In the genomic region with DNA sequence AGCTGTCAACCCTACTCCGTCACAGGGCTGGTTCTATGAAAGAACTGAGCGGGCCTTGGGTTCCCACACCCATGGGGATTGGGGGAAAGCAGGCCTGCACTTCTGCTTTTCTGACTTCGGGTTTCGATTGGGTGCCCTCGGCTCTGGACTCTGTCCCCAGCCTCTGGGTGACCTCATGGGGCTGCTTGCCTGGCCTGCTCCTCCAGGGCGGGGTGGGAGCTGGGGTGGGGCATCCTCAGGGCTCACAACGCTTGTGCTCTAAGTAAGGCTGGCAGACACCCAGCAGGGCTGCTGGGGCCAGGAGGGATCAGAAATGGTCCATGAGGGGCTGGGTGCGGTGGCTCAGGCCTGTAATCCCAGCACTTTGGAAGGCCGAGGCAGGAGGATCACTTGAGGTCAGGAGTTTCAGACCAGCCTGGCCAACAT, we compare ENCODE assay signal across 1 cellular context.
TF ChIP-seq lines count a peak whose summit lies in the region.

No MANE protein-coding gene starts in this region.

TF ChIP-seq in HepG2, 621 proteins besides CTCF, POLR2A, EP300 and RAD21 (continued from another document and continues in another):
- TF ChIP-seq, protein P1, sequence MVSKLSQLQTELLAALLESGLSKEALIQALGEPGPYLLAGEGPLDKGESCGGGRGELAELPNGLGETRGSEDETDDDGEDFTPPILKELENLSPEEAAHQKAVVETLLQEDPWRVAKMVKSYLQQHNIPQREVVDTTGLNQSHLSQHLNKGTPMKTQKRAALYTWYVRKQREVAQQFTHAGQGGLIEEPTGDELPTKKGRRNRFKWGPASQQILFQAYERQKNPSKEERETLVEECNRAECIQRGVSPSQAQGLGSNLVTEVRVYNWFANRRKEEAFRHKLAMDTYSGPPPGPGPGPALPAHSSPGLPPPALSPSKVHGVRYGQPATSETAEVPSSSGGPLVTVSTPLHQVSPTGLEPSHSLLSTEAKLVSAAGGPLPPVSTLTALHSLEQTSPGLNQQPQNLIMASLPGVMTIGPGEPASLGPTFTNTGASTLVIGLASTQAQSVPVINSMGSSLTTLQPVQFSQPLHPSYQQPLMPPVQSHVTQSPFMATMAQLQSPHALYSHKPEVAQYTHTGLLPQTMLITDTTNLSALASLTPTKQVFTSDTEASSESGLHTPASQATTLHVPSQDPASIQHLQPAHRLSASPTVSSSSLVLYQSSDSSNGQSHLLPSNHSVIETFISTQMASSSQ (IDR thresholded peaks at IDR 0.05; ENCODE audit: low read depth) = no peak
- TF ChIP-seq, protein P1 (CRISPR knock-in tag; IDR thresholded peaks at IDR 0.05; ENCODE audit: borderline replicate concordance) = no peak
- TF ChIP-seq BCL6 (CRISPR knock-in tag; IDR thresholded peaks at IDR 0.05) (no peak), MAFG (CRISPR knock-in tag; IDR thresholded peaks at IDR 0.05) (no peak), NFYC (CRISPR knock-in tag; IDR thresholded peaks at IDR 0.05) (no peak), ZBTB20 (CRISPR knock-in tag; IDR thresholded peaks at IDR 0.05; ENCODE audit: borderline replicate concordance, low read depth) (no peak), HNF4G (IDR thresholded peaks at IDR 0.05; ENCODE audit: borderline replicate concordance, low read depth, low read length) (peak; percentile 49), HNF4G (CRISPR knock-in tag; IDR thresholded peaks at IDR 0.05; ENCODE audit: borderline replicate concordance, low read depth) (no peak), STAT5B (CRISPR knock-in tag; IDR thresholded peaks at IDR 0.05) (no peak), KMT2A (CRISPR knock-in tag; IDR thresholded peaks at IDR 0.05) (no peak), ZSCAN21 (CRISPR knock-in tag; IDR thresholded peaks at IDR 0.05; ENCODE audit: borderline replicate concordance) (no peak), ADNP (CRISPR knock-in tag; IDR thresholded peaks at IDR 0.05) (no peak), RXRB (CRISPR knock-in tag; IDR thresholded peaks at IDR 0.05; ENCODE audit: borderline replicate concordance) (peak; percentile 50; the same call in 1 of the 2 replicates), SP5 (CRISPR knock-in tag; IDR thresholded peaks at IDR 0.05; ENCODE audit: borderline replicate concordance, low read depth) (no peak), MAZ (IDR thresholded peaks at IDR 0.05; ENCODE audit: borderline replicate concordance, low read depth, low read length) (0 out of 2 replicates have a peak, but pooled peaks have one; percentile 42), MAZ (CRISPR knock-in tag; IDR thresholded peaks at IDR 0.05; ENCODE audit: low read depth) (no peak), ZNF224 (CRISPR knock-in tag; IDR thresholded peaks at IDR 0.05) (no peak), CHCHD3 (CRISPR knock-in tag; IDR thresholded peaks at IDR 0.05) (no peak), ZNF879 (CRISPR knock-in tag; IDR thresholded peaks at IDR 0.05) (no peak), ZNF225 (CRISPR knock-in tag; IDR thresholded peaks at IDR 0.05) (no peak), BRD4 (CRISPR knock-in tag; IDR thresholded peaks at IDR 0.05) (no peak), SOX5 (CRISPR knock-in tag; IDR thresholded peaks at IDR 0.05; ENCODE audit: borderline replicate concordance) (no peak), HHEX (CRISPR knock-in tag; IDR thresholded peaks at IDR 0.05) (no peak), SCMH1 (CRISPR knock-in tag; IDR thresholded peaks at IDR 0.05; ENCODE audit: borderline replicate concordance) (no peak), DNMT3B (CRISPR knock-in tag; conservative IDR thresholded peaks at IDR 0.05) (no peak), ARNT2 (CRISPR knock-in tag; IDR thresholded peaks at IDR 0.05; ENCODE audit: low read depth) (no peak)
- TF ChIP-seq, protein P2, sequence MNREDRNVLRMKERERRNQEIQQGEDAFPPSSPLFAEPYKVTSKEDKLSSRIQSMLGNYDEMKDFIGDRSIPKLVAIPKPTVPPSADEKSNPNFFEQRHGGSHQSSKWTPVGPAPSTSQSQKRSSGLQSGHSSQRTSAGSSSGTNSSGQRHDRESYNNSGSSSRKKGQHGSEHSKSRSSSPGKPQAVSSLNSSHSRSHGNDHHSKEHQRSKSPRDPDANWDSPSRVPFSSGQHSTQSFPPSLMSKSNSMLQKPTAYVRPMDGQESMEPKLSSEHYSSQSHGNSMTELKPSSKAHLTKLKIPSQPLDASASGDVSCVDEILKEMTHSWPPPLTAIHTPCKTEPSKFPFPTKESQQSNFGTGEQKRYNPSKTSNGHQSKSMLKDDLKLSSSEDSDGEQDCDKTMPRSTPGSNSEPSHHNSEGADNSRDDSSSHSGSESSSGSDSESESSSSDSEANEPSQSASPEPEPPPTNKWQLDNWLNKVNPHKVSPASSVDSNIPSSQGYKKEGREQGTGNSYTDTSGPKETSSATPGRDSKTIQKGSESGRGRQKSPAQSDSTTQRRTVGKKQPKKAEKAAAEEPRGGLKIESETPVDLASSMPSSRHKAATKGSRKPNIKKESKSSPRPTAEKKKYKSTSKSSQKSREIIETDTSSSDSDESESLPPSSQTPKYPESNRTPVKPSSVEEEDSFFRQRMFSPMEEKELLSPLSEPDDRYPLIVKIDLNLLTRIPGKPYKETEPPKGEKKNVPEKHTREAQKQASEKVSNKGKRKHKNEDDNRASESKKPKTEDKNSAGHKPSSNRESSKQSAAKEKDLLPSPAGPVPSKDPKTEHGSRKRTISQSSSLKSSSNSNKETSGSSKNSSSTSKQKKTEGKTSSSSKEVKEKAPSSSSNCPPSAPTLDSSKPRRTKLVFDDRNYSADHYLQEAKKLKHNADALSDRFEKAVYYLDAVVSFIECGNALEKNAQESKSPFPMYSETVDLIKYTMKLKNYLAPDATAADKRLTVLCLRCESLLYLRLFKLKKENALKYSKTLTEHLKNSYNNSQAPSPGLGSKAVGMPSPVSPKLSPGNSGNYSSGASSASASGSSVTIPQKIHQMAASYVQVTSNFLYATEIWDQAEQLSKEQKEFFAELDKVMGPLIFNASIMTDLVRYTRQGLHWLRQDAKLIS (CRISPR knock-in tag; IDR thresholded peaks at IDR 0.05) = no peak
- TF ChIP-seq, protein P3, sequence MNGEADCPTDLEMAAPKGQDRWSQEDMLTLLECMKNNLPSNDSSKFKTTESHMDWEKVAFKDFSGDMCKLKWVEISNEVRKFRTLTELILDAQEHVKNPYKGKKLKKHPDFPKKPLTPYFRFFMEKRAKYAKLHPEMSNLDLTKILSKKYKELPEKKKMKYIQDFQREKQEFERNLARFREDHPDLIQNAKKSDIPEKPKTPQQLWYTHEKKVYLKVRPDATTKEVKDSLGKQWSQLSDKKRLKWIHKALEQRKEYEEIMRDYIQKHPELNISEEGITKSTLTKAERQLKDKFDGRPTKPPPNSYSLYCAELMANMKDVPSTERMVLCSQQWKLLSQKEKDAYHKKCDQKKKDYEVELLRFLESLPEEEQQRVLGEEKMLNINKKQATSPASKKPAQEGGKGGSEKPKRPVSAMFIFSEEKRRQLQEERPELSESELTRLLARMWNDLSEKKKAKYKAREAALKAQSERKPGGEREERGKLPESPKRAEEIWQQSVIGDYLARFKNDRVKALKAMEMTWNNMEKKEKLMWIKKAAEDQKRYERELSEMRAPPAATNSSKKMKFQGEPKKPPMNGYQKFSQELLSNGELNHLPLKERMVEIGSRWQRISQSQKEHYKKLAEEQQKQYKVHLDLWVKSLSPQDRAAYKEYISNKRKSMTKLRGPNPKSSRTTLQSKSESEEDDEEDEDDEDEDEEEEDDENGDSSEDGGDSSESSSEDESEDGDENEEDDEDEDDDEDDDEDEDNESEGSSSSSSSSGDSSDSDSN (CRISPR knock-in tag; IDR thresholded peaks at IDR 0.05) = peak; percentile 19; the same call in 1 of the 2 replicates
- TF ChIP-seq, protein P4, sequence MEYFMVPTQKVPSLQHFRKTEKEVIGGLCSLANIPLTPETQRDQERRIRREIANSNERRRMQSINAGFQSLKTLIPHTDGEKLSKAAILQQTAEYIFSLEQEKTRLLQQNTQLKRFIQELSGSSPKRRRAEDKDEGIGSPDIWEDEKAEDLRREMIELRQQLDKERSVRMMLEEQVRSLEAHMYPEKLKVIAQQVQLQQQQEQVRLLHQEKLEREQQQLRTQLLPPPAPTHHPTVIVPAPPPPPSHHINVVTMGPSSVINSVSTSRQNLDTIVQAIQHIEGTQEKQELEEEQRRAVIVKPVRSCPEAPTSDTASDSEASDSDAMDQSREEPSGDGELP (IDR thresholded peaks at IDR 0.05; ENCODE audit: borderline replicate concordance, low read depth) = no peak
- TF ChIP-seq, protein P5, sequence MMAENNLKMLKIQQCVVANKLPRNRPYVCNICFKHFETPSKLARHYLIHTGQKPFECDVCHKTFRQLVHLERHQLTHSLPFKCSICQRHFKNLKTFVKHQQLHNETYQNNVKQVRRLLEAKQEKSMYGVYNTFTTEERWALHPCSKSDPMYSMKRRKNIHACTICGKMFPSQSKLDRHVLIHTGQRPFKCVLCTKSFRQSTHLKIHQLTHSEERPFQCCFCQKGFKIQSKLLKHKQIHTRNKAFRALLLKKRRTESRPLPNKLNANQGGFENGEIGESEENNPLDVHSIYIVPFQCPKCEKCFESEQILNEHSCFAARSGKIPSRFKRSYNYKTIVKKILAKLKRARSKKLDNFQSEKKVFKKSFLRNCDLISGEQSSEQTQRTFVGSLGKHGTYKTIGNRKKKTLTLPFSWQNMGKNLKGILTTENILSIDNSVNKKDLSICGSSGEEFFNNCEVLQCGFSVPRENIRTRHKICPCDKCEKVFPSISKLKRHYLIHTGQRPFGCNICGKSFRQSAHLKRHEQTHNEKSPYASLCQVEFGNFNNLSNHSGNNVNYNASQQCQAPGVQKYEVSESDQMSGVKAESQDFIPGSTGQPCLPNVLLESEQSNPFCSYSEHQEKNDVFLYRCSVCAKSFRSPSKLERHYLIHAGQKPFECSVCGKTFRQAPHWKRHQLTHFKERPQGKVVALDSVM (CRISPR knock-in tag; IDR thresholded peaks at IDR 0.05) = no peak
- TF ChIP-seq, protein P6, sequence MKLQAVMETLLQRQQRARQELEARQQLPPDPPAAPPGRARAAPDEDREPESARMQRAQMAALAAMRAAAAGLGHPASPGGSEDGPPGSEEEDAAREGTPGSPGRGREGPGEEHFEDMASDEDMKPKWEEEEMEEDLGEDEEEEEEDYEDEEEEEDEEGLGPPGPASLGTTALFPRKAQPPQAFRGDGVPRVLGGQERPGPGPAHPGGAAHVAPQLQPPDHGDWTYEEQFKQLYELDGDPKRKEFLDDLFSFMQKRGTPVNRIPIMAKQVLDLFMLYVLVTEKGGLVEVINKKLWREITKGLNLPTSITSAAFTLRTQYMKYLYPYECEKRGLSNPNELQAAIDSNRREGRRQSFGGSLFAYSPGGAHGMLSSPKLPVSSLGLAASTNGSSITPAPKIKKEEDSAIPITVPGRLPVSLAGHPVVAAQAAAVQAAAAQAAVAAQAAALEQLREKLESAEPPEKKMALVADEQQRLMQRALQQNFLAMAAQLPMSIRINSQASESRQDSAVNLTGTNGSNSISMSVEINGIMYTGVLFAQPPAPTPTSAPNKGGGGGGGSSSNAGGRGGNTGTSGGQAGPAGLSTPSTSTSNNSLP (IDR thresholded peaks at IDR 0.05; ENCODE audit: low read depth, low read length) = no peak
- TF ChIP-seq, protein P7, sequence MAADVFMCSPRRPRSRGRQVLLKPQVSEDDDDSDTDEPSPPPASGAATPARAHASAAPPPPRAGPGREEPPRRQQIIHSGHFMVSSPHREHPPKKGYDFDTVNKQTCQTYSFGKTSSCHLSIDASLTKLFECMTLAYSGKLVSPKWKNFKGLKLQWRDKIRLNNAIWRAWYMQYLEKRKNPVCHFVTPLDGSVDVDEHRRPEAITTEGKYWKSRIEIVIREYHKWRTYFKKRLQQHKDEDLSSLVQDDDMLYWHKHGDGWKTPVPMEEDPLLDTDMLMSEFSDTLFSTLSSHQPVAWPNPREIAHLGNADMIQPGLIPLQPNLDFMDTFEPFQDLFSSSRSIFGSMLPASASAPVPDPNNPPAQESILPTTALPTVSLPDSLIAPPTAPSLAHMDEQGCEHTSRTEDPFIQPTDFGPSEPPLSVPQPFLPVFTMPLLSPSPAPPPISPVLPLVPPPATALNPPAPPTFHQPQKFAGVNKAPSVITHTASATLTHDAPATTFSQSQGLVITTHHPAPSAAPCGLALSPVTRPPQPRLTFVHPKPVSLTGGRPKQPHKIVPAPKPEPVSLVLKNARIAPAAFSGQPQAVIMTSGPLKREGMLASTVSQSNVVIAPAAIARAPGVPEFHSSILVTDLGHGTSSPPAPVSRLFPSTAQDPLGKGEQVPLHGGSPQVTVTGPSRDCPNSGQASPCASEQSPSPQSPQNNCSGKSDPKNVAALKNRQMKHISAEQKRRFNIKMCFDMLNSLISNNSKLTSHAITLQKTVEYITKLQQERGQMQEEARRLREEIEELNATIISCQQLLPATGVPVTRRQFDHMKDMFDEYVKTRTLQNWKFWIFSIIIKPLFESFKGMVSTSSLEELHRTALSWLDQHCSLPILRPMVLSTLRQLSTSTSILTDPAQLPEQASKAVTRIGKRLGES (CRISPR knock-in tag; IDR thresholded peaks at IDR 0.05; ENCODE audit: borderline replicate concordance) = no peak
- TF ChIP-seq, protein P8, sequence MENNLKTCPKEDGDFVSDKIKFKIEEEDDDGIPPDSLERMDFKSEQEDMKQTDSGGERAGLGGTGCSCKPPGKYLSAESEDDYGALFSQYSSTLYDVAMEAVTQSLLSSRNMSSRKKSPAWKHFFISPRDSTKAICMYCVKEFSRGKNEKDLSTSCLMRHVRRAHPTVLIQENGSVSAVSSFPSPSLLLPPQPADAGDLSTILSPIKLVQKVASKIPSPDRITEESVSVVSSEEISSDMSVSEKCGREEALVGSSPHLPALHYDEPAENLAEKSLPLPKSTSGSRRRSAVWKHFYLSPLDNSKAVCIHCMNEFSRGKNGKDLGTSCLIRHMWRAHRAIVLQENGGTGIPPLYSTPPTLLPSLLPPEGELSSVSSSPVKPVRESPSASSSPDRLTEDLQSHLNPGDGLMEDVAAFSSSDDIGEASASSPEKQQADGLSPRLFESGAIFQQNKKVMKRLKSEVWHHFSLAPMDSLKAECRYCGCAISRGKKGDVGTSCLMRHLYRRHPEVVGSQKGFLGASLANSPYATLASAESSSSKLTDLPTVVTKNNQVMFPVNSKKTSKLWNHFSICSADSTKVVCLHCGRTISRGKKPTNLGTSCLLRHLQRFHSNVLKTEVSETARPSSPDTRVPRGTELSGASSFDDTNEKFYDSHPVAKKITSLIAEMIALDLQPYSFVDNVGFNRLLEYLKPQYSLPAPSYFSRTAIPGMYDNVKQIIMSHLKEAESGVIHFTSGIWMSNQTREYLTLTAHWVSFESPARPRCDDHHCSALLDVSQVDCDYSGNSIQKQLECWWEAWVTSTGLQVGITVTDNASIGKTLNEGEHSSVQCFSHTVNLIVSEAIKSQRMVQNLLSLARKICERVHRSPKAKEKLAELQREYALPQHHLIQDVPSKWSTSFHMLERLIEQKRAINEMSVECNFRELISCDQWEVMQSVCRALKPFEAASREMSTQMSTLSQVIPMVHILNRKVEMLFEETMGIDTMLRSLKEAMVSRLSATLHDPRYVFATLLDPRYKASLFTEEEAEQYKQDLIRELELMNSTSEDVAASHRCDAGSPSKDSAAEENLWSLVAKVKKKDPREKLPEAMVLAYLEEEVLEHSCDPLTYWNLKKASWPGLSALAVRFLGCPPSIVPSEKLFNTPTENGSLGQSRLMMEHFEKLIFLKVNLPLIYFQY (CRISPR knock-in tag; IDR thresholded peaks at IDR 0.05; ENCODE audit: borderline replicate concordance) = 0 out of 2 replicates have a peak, but pooled peaks have one; percentile 25
